8 cellular contexts compared by ENCODE assay signal in the genomic region with DNA sequence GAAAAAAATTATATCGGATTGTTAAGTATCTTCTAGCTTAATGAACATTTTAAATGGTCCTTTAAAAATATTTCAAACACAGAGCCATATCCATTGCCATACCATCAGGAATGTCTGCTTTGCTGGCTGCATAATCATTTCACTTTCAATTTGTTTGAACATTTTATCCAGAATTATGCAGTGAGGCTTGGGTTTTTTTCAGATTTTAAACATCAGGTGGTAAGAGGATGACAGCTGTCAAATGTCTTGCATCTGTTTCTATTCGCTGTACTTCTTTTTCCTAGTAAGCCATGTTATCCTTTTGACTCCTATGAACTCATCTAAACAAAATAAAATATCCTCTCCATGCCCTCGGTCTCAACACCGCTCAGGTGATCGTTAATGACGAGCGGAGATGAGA. TPM values are rescaled to one million over a fixed set of nuclear protein-coding genes. Genes with fewer than 3 reads are reported as not detected.
DNase-seq lines count a peak whose midpoint lies in the region; ATAC-seq and TF ChIP-seq lines count a peak whose summit lies in the region.

No MANE protein-coding gene starts in this region.

- POLR2A ChIA-PET in CD4-positive, alpha-beta memory T cell (lab: Charles Lee; ENCODE audit: partially characterized antibody) = interaction anchor here (0.8 to 4.9 kb wide), 7 partner anchors 8 to 273 kb away, joined by 3 to 52 read pairs (median 7); partner anchors contain the start of genes LIAS, RPL9, SMIM14 and UGDH

- H3K9me3 Mint-ChIP-seq in CD4-positive, alpha-beta memory T cell = peaks cover 0 to 3% (median 0%) of the 10 kb centered on the region in 8 donors
- H3K9me3 Mint-ChIP-seq in neural crest cell = peaks cover 7% of the 10 kb centered on the region

- peak overlapping the region; percentile 90 to 97 (median 94) for H3K27ac Mint-ChIP-seq in CD4-positive, alpha-beta memory T cell
- peak overlapping the region; percentile 98 for H3K27ac Mint-ChIP-seq in neural crest cell (ENCODE audit: unreplicated experiment)

- H3K4me3 Mint-ChIP-seq in CD4-positive, alpha-beta memory T cell = peak overlapping the region; percentile 90 to 96 (median 93)
- peak overlapping the region; percentile 97 for H3K4me3 Mint-ChIP-seq in neural crest cell

- H4K20me1 ChIP-seq in Karpas-422 (ENCODE audit: insufficient read depth, low read depth, low read length) = no peaks in the 10 kb centered on the region; the same call in 1 of the 2 replicates

- H3K36me3 Mint-ChIP-seq in CD4-positive, alpha-beta memory T cell = peaks cover 0 to 7% of the 10 kb centered on the region in 2 donors
- peaks cover 3% of the 10 kb centered on the region for H3K36me3 Mint-ChIP-seq in neural crest cell (ENCODE audit: low read depth)

- TF ChIP-seq CTCF in dorsolateral prefrontal cortex (IDR thresholded peaks at IDR 0.05 in 54 of 56, conservative IDR thresholded peaks at IDR 0.05 in 2 of 56; ENCODE audit: low read depth in 1 of 56, partially characterized antibody in 56 of 56) = no peak
- no peak for TF ChIP-seq CTCF in neural crest cell (conservative IDR thresholded peaks at IDR 0.05)
- no peak for TF ChIP-seq CTCF in GM10266 (IDR thresholded peaks at IDR 0.05; ENCODE audit: control insufficient read depth, insufficient read depth, low read depth, missing control alignments)

- peaks cover 22 to 44% (median 29%) of the 10 kb centered on the region in 4 donors for H3K4me1 Mint-ChIP-seq in CD4-positive, alpha-beta memory T cell
- H3K4me1 Mint-ChIP-seq in neural crest cell = peaks cover 25% of the 10 kb centered on the region

- H3K9ac ChIP-seq in Karpas-422 (ENCODE audit: low read length) = peak overlapping the region; percentile 86

- H3K27ac ChIP-seq in CD4-positive, alpha-beta memory T cell (ENCODE audit: low read depth, low read length) = peak overlapping the region; percentile 83
- H3K27ac ChIP-seq in Karpas-422 (ENCODE audit: low read length) (peak overlapping the region; percentile 54), dorsolateral prefrontal cortex (peak overlapping the region in 49 of 59 donors; percentile 28 to 95 (median 84))

- DNase-seq in CD4-positive, alpha-beta memory T cell = peak in 1 of 5 donors; percentile 6
- DNase-seq in Karpas-422 (peak; percentile 50), dorsolateral prefrontal cortex (no peak), neural crest cell (ENCODE audit: low read depth, low spot score) (no peak), HK-2 (ENCODE audit: unreplicated experiment) (no peak), iPS-NIHi7 (ENCODE audit: extremely low spot score) (no peak), GM10266 (ENCODE audit: extremely low spot score) (no peak)

- H3K4me2 ChIP-seq in Karpas-422 (ENCODE audit: low read depth, low read length, poor library complexity, severe bottlenecking) = peak overlapping the region; percentile 89

- H3K9me3 ChIP-seq in CD4-positive, alpha-beta memory T cell (ENCODE audit: control insufficient read depth in 1 of 2, low read length in 2 of 2) = no peaks in the 10 kb centered on the region
- no peaks in the 10 kb centered on the region for H3K9me3 ChIP-seq in Karpas-422 (ENCODE audit: low read length)

- no peaks in the 10 kb centered on the region for H3K9me2 ChIP-seq in Karpas-422 (replicated peaks; ENCODE audit: insufficient read depth, low read length)

- no peak overlapping the region for H2AFZ ChIP-seq in Karpas-422 (ENCODE audit: low read length)

- H3K27me3 ChIP-seq in CD4-positive, alpha-beta memory T cell (ENCODE audit: insufficient read depth, low read length) = no peaks in the 10 kb centered on the region
- no peaks in the 10 kb centered on the region for H3K27me3 ChIP-seq in Karpas-422 (ENCODE audit: low read length)
- no peaks in the 10 kb centered on the region for H3K27me3 ChIP-seq in dorsolateral prefrontal cortex

- peaks cover 57% of the 10 kb centered on the region for H3K79me2 ChIP-seq in Karpas-422 (ENCODE audit: low read length)

- intact Hi-C loops in CD4-positive, alpha-beta memory T cell (cut with micrococcal nuclease) = loop anchor here (5.0 kb wide), 2 partner anchors 183 to 1678 kb away; partner anchors contain the start of genes RELL1 and WDR19
- intact Hi-C loops in dorsolateral prefrontal cortex (cut with DNase I) = loop anchor here (5.0 to 10.0 kb wide), 3 partner anchors 61 to 183 kb away; partner anchors contain the start of genes WDR19 (in 2 of the 2), LIAS (in 1 of the 2) and RPL9 (in 1 of the 2)

- CTCF ChIA-PET in CD4-positive, alpha-beta memory T cell (lab: Charles Lee; ENCODE audit: partially characterized antibody) = interaction anchor here (1.0 to 2.4 kb wide), 5 partner anchors 12 to 81 kb away, joined by 3 to 7 read pairs (median 4); no protein-coding TSS in a partner anchor

- H3K4me1 ChIP-seq in CD4-positive, alpha-beta memory T cell (ENCODE audit: insufficient read depth, low read length) = peaks cover 38% of the 10 kb centered on the region
- peaks cover 46% of the 10 kb centered on the region for H3K4me1 ChIP-seq in Karpas-422 (ENCODE audit: low read length)

- no peaks in the 10 kb centered on the region for H3K27me3 Mint-ChIP-seq in CD4-positive, alpha-beta memory T cell
- peaks cover 14% of the 10 kb centered on the region for H3K27me3 Mint-ChIP-seq in neural crest cell (ENCODE audit: low read depth)

- no peak for ATAC-seq in activated CD4-positive, CD25-positive, alpha-beta regulatory T cell treated with anti-CD3 and anti-CD28 coated beads, Interleukin-2, amount 50 U/mL, for 24 hours

- H3K36me3 ChIP-seq in CD4-positive, alpha-beta memory T cell (ENCODE audit: insufficient read depth, low read length) = no peaks in the 10 kb centered on the region
- peaks cover 13% of the 10 kb centered on the region; the same call in 1 of the 2 replicates for H3K36me3 ChIP-seq in Karpas-422 (ENCODE audit: insufficient read depth, low read length)

- peak overlapping the region; percentile 85 for H3K4me3 ChIP-seq in CD4-positive, alpha-beta memory T cell (ENCODE audit: low read length in 2 of 2)
- peak overlapping the region; percentile 91 for H3K4me3 ChIP-seq in Karpas-422 (ENCODE audit: low read length)
- H3K4me3 ChIP-seq in dorsolateral prefrontal cortex = peak overlapping the region; percentile 61 to 99 (median 92)

RNA-seq across cellular contexts. Expression of gene RFC1, which starts 0.8 kb away (rescaled TPM):
- 10 to 100 TPM; 62.5 to 70.6 TPM for total RNA-seq in CD4-positive, alpha-beta memory T cell
- 10 to 100 TPM in 1 of 2 donors, 1 to 10 TPM in 1; 6.2 to 46.2 TPM for polyA plus RNA-seq in CD4-positive, alpha-beta memory T cell
- total RNA-seq in Karpas-422 (2014; rRNA removed; shearing (Covaris generic); ENCODE audit: low replicate concordance) = 41.1 and 64.0 TPM in 2 replicates
- total RNA-seq in dorsolateral prefrontal cortex (10 to 100 TPM; 30.5 to 73.5 (median 48.0) TPM), neural crest cell (69.3 and 77.4 TPM in 2 replicates)

RNA-seq across cellular contexts. Expression of gene KLB, which starts 41.4 kb away (rescaled TPM):
- not detected for total RNA-seq in CD4-positive, alpha-beta memory T cell
- under 1 TPM in 1 of 2 donors, not detected in 1; 0.06 TPM for polyA plus RNA-seq in CD4-positive, alpha-beta memory T cell
- total RNA-seq in Karpas-422 (2014; rRNA removed; shearing (Covaris generic); ENCODE audit: low replicate concordance) = not detected in 2 replicates
- total RNA-seq in dorsolateral prefrontal cortex (under 1 TPM in 17 of 120 experiments, not detected in 103; 0.07 to 0.19 (median 0.09) TPM), neural crest cell (not detected in 2 replicates)
